Comparison of ENCODE assay signal across 20 cellular contexts in the genomic region with DNA sequence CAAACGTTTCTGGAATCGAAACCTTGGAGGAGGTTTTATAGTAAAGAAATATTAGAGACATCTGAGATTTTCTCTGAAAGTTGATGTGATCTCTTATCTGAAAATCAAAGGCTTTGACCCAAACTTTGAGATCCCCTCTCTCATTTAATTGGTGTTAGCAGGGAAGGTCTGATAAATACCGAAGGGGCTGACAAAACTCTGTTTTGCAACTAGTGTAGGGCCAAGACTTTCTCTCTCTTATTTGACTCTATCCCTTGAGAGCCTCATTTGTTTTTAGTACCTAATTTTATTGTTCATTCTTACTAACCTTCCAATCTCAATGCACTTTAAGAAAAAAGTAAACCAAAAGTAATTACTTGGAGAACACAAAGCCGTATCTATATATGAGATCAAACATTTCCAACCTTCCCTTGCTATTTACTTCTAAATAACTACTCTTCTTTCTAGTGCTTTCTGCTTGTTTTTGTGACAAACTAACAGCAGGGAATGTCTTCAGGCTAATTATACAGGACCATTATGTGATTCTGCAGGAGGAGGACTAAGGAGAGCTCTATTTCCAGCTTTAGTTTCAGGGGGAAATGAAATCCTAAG. TPM values are rescaled to one million over a fixed set of nuclear protein-coding genes. Genes with fewer than 3 reads are reported as not detected.
DNase-seq lines count a peak whose midpoint lies in the region; ATAC-seq and TF ChIP-seq lines count a peak whose summit lies in the region.
"Had no signal": no experiment of that assay in that cellular context is flagged by ENCODE, and none has a peak within 500 bp of the region (broad histone marks: within the 10 kb centered on the region; RNA-seq: fewer than 3 reads in every experiment).

No MANE protein-coding gene starts in this region.

- DNase-seq in NCI-H1092 treated with DMSO at 0.1 percent for 48 hours (lab: John Stamatoyannopoulos, UW) (peak; percentile 50), NCI-H1092 (lab: John Stamatoyannopoulos, UW) (no peak), HFFc6 (no peak), adipocyte (ENCODE audit: low read depth) (no peak), nephron progenitor cell (no peak), caudate nucleus (lab: John Stamatoyannopoulos, UW) (no peak), MCF 10A (ENCODE audit: unreplicated experiment) (no peak)
- DNase-seq: activated CD4-positive, alpha-beta memory T cell treated with anti-CD3 and anti-CD28 coated beads for 36 hours; activated naive CD4-positive, alpha-beta T cell; Caco-2; esophagus squamous epithelium; NCI-H345; Peyer's patch; substantia nigra had no signal

- peaks cover 5% of the 10 kb centered on the region for H3K27me3 ChIP-seq in adipocyte (replicated peaks; ENCODE audit: control insufficient read depth, insufficient read depth, low read length)
- H3K27me3 ChIP-seq: esophagus squamous epithelium, Peyer's patch had no signal

- CTCF ChIA-PET in MCF 10A (lab: Yijun Ruan, JAX), result interaction anchor here (0.6 to 7.6 kb wide), 10 partner anchors 45 to 593 kb away, joined by 3 to 121 read pairs (median 4); no protein-coding TSS in a partner anchor

- H3K4me3 ChIP-seq in adipocyte (ENCODE audit: low read length), result peak overlapping the region; percentile 76

- no peak overlapping the region for H3K27ac ChIP-seq in caudate nucleus (ENCODE audit: low read depth, low read length)
- H3K27ac ChIP-seq: 22Rv1, esophagus squamous epithelium, Peyer's patch had no signal

- peaks cover 26% of the 10 kb centered on the region for H3K4me1 Mint-ChIP-seq in HFFc6 (ENCODE audit: low read depth)
- H3K4me1 Mint-ChIP-seq in nephron progenitor cell, result peaks cover 55% of the 10 kb centered on the region
- H3K4me1 Mint-ChIP-seq in MCF 10A (ENCODE audit: insufficient read depth, unreplicated experiment), result peaks cover 9% of the 10 kb centered on the region

- no peaks in the 10 kb centered on the region for H3K36me3 Mint-ChIP-seq in HFFc6 (ENCODE audit: low read depth)
- no peaks in the 10 kb centered on the region for H3K36me3 Mint-ChIP-seq in nephron progenitor cell (ENCODE audit: low read depth)
- H3K36me3 Mint-ChIP-seq in MCF 10A (ENCODE audit: insufficient read depth, unreplicated experiment), result no peaks in the 10 kb centered on the region
- H3K36me3 Mint-ChIP-seq: activated CD4-positive, alpha-beta memory T cell treated with anti-CD3 and anti-CD28 coated beads for 36 hours had no signal

- BruUV-seq in MCF 10A (replicated peaks; lab: Mats Ljungman, UMichigan), result no TSS peak

- peaks cover 14% of the 10 kb centered on the region for H3K4me1 ChIP-seq in adipocyte (ENCODE audit: control insufficient read depth, insufficient read depth, low read length)
- H3K4me1 ChIP-seq: Caco-2 had no signal

- intact Hi-C loops in MCF 10A (cut with micrococcal nuclease), result no loop called here

- POLR2A ChIA-PET in MCF 10A (lab: Yijun Ruan, JAX), result interaction anchor here (0.7 kb wide), 1 partner anchor 126 kb away, joined by 3 read pairs; no protein-coding TSS in a partner anchor

- H3K27me3 Mint-ChIP-seq in HFFc6 (ENCODE audit: insufficient read depth) (peaks cover 8% of the 10 kb centered on the region; the same call in 1 of the 2 replicates), nephron progenitor cell (ENCODE audit: low read depth, poor library complexity) (peaks cover 4% of the 10 kb centered on the region), MCF 10A (ENCODE audit: insufficient read depth, unreplicated experiment) (peaks cover 56% of the 10 kb centered on the region)

- H3K4me3 Mint-ChIP-seq in HFFc6 (peak overlapping the region; percentile 75), nephron progenitor cell (no peak overlapping the region), MCF 10A (ENCODE audit: unreplicated experiment) (no peak overlapping the region)
- H3K4me3 Mint-ChIP-seq: activated CD4-positive, alpha-beta memory T cell treated with anti-CD3 and anti-CD28 coated beads for 36 hours had no signal

- H3K27ac Mint-ChIP-seq in HFFc6 (no peak overlapping the region), nephron progenitor cell (peak overlapping the region; percentile 58), MCF 10A (ENCODE audit: low read depth, unreplicated experiment) (no peak overlapping the region)
- H3K27ac Mint-ChIP-seq: activated CD4-positive, alpha-beta memory T cell treated with anti-CD3 and anti-CD28 coated beads for 36 hours had no signal

- peak overlapping the region; percentile 64 for H3K9ac ChIP-seq in adipocyte (ENCODE audit: low read length)

- TF ChIP-seq CTCF in HFFc6 (IDR thresholded peaks at IDR 0.05) (no peak), nephron progenitor cell (IDR thresholded peaks at IDR 0.05) (no peak), MCF 10A (IDR thresholded peaks at IDR 0.05; ENCODE audit: unreplicated experiment) (no peak)

- no peaks in the 10 kb centered on the region for H3K9me3 ChIP-seq in adipocyte (ENCODE audit: control insufficient read depth, low read length)
- H3K9me3 ChIP-seq: Caco-2, esophagus squamous epithelium, neutrophil, Peyer's patch had no signal

- H3K36me3 ChIP-seq in adipocyte (ENCODE audit: control insufficient read depth, insufficient read depth, low read length, severe bottlenecking), result no peaks in the 10 kb centered on the region
- H3K36me3 ChIP-seq: esophagus squamous epithelium, neutrophil, Peyer's patch had no signal

- ATAC-seq in GM19023 (IDR thresholded peaks at IDR 0.05; ENCODE audit: unreplicated experiment), result no peak
- ATAC-seq: HCT116 had no signal

- H3K9me3 Mint-ChIP-seq in HFFc6, result no peaks in the 10 kb centered on the region
- H3K9me3 Mint-ChIP-seq in nephron progenitor cell, result no peaks in the 10 kb centered on the region
- no peaks in the 10 kb centered on the region for H3K9me3 Mint-ChIP-seq in MCF 10A (ENCODE audit: unreplicated experiment)
- H3K9me3 Mint-ChIP-seq: activated CD4-positive, alpha-beta memory T cell treated with anti-CD3 and anti-CD28 coated beads for 36 hours had no signal

RNA-seq across cellular contexts. Expression of gene NPVF, which starts 33.4 kb away (rescaled TPM):
- total RNA-seq in HFFc6 (2021; fragmentation: NEBNext Ultra II Directional; extraction: Animal tissue kit (Norgen Biotek cat#: 25700)), result not detected
- not detected in 2 replicates for total RNA-seq in MCF 10A (2022)
- total RNA-seq: activated CD4-positive, alpha-beta memory T cell treated with anti-CD3 and anti-CD28 coated beads for 36 hours; Caco-2; esophagus squamous epithelium; lower leg skin; Peyer's patch; T-helper 1 cell treated with Interleukin-12 subunit alpha and Interleukin-12 subunit beta and Interleukin-4 antibody, amounts not matched to agents 30 ng/mL and 1 ng/mL, for 36 hours had no signal
